8 cellular contexts compared by ENCODE assay signal in the genomic region with DNA sequence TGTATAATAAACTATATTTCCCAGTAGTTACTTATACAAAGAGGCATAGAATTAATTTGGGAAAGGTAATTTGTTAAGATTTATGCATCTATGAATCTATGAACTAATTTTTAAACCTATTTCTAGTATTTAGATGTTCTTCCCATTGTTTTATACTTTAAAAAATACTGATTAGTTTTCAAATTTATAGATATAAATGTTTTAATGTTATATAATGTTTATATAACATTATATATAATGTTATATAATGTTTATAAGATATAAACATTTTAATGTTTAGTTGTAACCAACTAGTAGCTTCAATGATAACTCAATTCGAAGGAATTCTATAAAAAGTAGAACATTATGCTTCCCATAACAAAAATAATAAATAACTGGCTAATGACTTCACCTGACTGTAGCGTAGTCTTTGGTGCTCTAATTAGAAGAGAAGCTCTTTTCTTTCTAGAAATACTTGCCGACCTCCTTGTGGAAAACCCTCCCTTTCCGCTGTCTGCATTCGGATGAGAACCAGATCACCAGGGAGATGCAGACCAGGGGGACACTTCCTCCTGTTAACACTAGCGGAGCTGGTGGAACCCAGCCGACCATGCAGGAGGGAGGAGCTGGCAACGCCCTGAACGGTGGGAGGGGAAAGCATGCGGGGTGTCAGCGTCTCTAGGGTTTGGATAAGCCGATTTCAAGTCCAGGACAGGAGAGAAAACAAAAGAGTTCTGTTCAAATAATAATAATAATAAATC.
DNase-seq lines count a peak whose midpoint lies in the region; ATAC-seq and TF ChIP-seq lines count a peak whose summit lies in the region.

No MANE protein-coding gene starts in this region.

- H2AFZ ChIP-seq in OCI-LY7 (ENCODE audit: low read length), result peak overlapping the region; percentile 22

- ATAC-seq in GM21390 (IDR thresholded peaks at IDR 0.05; ENCODE audit: unreplicated experiment), result peak; percentile 52
- peak; percentile 56 to 67 for ATAC-seq in natural killer cell treated with Interleukin-12 subunit alpha and Interleukin-12 subunit beta and Interleukin-15 and Interleukin-18, amount 100 ng/mL, for 72 hours
- peak; percentile 72 for ATAC-seq in stimulated activated naive CD8-positive, alpha-beta T cell treated with anti-CD3 and anti-CD28 coated beads, Interleukin-15, amount 100 ng/mL, for 72 hours

- H3K4me1 ChIP-seq in OCI-LY7 (ENCODE audit: insufficient read depth, low read length, poor library complexity, severe bottlenecking) (peaks cover 11% of the 10 kb centered on the region), esophagus muscularis mucosa (peaks cover 3 to 17% (median 14%) of the 10 kb centered on the region in 4 donors)

- no peaks in the 10 kb centered on the region for H3K9me2 ChIP-seq in OCI-LY7 (ENCODE audit: insufficient read depth, low read length)

- TF ChIP-seq CTCF in OCI-LY7 (conservative IDR thresholded peaks at IDR 0.05; ENCODE audit: low read length) (0 out of 2 replicates have a peak, but pooled peaks have one; percentile 27), esophagus muscularis mucosa (IDR thresholded peaks at IDR 0.05) (no peak)

- no peak for TF ChIP-seq POLR2A in esophagus muscularis mucosa (IDR thresholded peaks at IDR 0.05; ENCODE audit: low read depth)

- peaks cover 2 to 6% of the 10 kb centered on the region in 2 donors for H3K27me3 Mint-ChIP-seq in natural killer cell treated with Interleukin-12 subunit alpha and Interleukin-12 subunit beta and Interleukin-15 and Interleukin-18, amount 100 ng/mL, for 72 hours
- H3K27me3 Mint-ChIP-seq in stimulated activated naive CD8-positive, alpha-beta T cell treated with anti-CD3 and anti-CD28 coated beads, Interleukin-15, amount 100 ng/mL, for 72 hours, result peaks cover 1% of the 10 kb centered on the region

- peak; percentile 94 for DNase-seq in DMS 273 treated with DMSO at 0.1 percent for 48 hours (lab: John Stamatoyannopoulos, UW)
- DNase-seq in HuH-7 (ENCODE audit: low spot score), result peak; percentile 73
- peak; percentile 87 for DNase-seq in OCI-LY7 (ENCODE audit: low spot score)
- DNase-seq in activated T-cell treated with anti-CD3 and anti-CD28 coated beads for 4 hours, result peak; percentile 67
- DNase-seq in esophagus muscularis mucosa (ENCODE audit: extremely low spot score), result no peak
- peak; percentile 82 for DNase-seq in natural killer cell treated with Interleukin-12 subunit alpha and Interleukin-12 subunit beta and Interleukin-15 and Interleukin-18, amount 100 ng/mL, for 72 hours (ENCODE audit: low spot score)
- DNase-seq in stimulated activated naive CD8-positive, alpha-beta T cell treated with anti-CD3 and anti-CD28 coated beads, Interleukin-15, amount 100 ng/mL, for 72 hours, result peak; percentile 69 to 84

- peak overlapping the region; percentile 59 for H3K4me2 ChIP-seq in OCI-LY7 (ENCODE audit: low read length)

- CTCF ChIA-PET in OCI-LY7 (lab: Charles Lee; ENCODE audit: unreplicated experiment), result interaction anchor here (1.1 to 1.6 kb wide), 2 partner anchors 19 to 42 kb away, joined by 4 to 5 read pairs; no protein-coding TSS in a partner anchor

- peaks cover 33 to 37% of the 10 kb centered on the region in 2 donors for H3K4me1 Mint-ChIP-seq in natural killer cell treated with Interleukin-12 subunit alpha and Interleukin-12 subunit beta and Interleukin-15 and Interleukin-18, amount 100 ng/mL, for 72 hours (ENCODE audit: low read depth in 2 of 2)
- H3K4me1 Mint-ChIP-seq in stimulated activated naive CD8-positive, alpha-beta T cell treated with anti-CD3 and anti-CD28 coated beads, Interleukin-15, amount 100 ng/mL, for 72 hours, result peaks cover 62% of the 10 kb centered on the region

- no peaks in the 10 kb centered on the region for H3K9me3 Mint-ChIP-seq in natural killer cell treated with Interleukin-12 subunit alpha and Interleukin-12 subunit beta and Interleukin-15 and Interleukin-18, amount 100 ng/mL, for 72 hours
- no peaks in the 10 kb centered on the region for H3K9me3 Mint-ChIP-seq in stimulated activated naive CD8-positive, alpha-beta T cell treated with anti-CD3 and anti-CD28 coated beads, Interleukin-15, amount 100 ng/mL, for 72 hours

- no peak for TF ChIP-seq EP300 in esophagus muscularis mucosa (IDR thresholded peaks at IDR 0.05)

- H3K27ac Mint-ChIP-seq in natural killer cell treated with Interleukin-12 subunit alpha and Interleukin-12 subunit beta and Interleukin-15 and Interleukin-18, amount 100 ng/mL, for 72 hours, result peak overlapping the region; percentile 84 to 100
- peak overlapping the region; percentile 99 for H3K27ac Mint-ChIP-seq in stimulated activated naive CD8-positive, alpha-beta T cell treated with anti-CD3 and anti-CD28 coated beads, Interleukin-15, amount 100 ng/mL, for 72 hours

- POLR2A ChIA-PET in OCI-LY7 (lab: Charles Lee), result interaction anchor here (0.6 to 1.8 kb wide), 7 partner anchors 12 to 619 kb away, joined by 3 to 13 read pairs (median 4); no protein-coding TSS in a partner anchor

- no TSS peak for BruUV-seq in OCI-LY7 (replicated peaks; lab: Mats Ljungman, UMichigan)

- H3K36me3 ChIP-seq in OCI-LY7 (ENCODE audit: insufficient read depth, low read length), result no peaks in the 10 kb centered on the region
- no peaks in the 10 kb centered on the region for H3K36me3 ChIP-seq in esophagus muscularis mucosa

- no peaks in the 10 kb centered on the region for H4K20me1 ChIP-seq in OCI-LY7 (ENCODE audit: insufficient read depth, low read length)

- under 1% methylated on average over 12 of the region's 12 CpGs for WGBS in esophagus muscularis mucosa

- no peaks in the 10 kb centered on the region for H3K79me2 ChIP-seq in OCI-LY7 (ENCODE audit: insufficient read depth, low read depth, low read length)

- peak overlapping the region; percentile 87 for H3K4me3 Mint-ChIP-seq in natural killer cell treated with Interleukin-12 subunit alpha and Interleukin-12 subunit beta and Interleukin-15 and Interleukin-18, amount 100 ng/mL, for 72 hours
- peak overlapping the region; percentile 85 to 97 for H3K4me3 Mint-ChIP-seq in stimulated activated naive CD8-positive, alpha-beta T cell treated with anti-CD3 and anti-CD28 coated beads, Interleukin-15, amount 100 ng/mL, for 72 hours

- H3K27me3 ChIP-seq in esophagus muscularis mucosa, result peaks cover 0 to 33% (median 7%) of the 10 kb centered on the region in 4 donors

- H3K9me3 ChIP-seq in OCI-LY7 (ENCODE audit: low read length), result no peaks in the 10 kb centered on the region
- no peaks in the 10 kb centered on the region for H3K9me3 ChIP-seq in esophagus muscularis mucosa

- intact Hi-C loops in OCI-LY7 (cut with micrococcal nuclease; ENCODE audit: unreplicated experiment) (loop anchor here (1.0 to 5.0 kb wide), 6 partner anchors 59 to 577 kb away; no protein-coding TSS in a partner anchor), esophagus muscularis mucosa (cut with DNase I) (loop anchor here (2.0 to 10.0 kb wide), 4 partner anchors 79 to 592 kb away; no protein-coding TSS in a partner anchor)

- peak overlapping the region; percentile 77 for H3K4me3 ChIP-seq in OCI-LY7 (ENCODE audit: low read depth, low read length, poor library complexity, severe bottlenecking)
- H3K4me3 ChIP-seq in esophagus muscularis mucosa, result peak overlapping the region; percentile 64 to 84 (median 74)

- H3K27ac ChIP-seq in OCI-LY7 (ENCODE audit: low read depth, low read length, poor library complexity, severe bottlenecking), result no peak overlapping the region
- H3K27ac ChIP-seq in esophagus muscularis mucosa (replicated peaks in 1 of 4), result peak overlapping the region in 1 of 4 donors; percentile 5

- no peaks in the 10 kb centered on the region for H3K36me3 Mint-ChIP-seq in natural killer cell treated with Interleukin-12 subunit alpha and Interleukin-12 subunit beta and Interleukin-15 and Interleukin-18, amount 100 ng/mL, for 72 hours
